1 cellular context compared by ENCODE assay signal in the genomic region with DNA sequence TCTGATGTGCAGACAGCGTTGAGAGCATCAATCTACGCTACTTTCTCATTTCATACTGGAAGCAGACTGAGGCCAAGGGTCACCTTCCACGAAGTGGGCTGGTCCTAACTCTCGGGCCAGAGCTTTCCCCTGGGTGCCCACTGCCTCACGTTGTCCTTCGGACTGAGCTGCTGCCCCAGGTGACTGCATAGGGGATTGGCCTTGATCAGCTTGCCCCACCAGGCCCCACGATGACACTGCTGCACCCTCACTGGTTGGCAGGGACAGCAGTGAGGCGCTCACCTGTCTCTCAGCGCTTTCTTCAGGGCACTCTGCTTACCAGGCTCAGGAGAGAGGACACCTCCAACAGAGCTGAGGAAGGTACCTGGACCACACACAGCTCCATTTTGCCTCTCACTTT.
TF ChIP-seq lines count a peak whose summit lies in the region.

No MANE protein-coding gene starts in this region.

TF ChIP-seq in WTC11, 78 proteins besides CTCF, POLR2A, EP300 and RAD21 (continued from another document):
- TF ChIP-seq, protein P1, sequence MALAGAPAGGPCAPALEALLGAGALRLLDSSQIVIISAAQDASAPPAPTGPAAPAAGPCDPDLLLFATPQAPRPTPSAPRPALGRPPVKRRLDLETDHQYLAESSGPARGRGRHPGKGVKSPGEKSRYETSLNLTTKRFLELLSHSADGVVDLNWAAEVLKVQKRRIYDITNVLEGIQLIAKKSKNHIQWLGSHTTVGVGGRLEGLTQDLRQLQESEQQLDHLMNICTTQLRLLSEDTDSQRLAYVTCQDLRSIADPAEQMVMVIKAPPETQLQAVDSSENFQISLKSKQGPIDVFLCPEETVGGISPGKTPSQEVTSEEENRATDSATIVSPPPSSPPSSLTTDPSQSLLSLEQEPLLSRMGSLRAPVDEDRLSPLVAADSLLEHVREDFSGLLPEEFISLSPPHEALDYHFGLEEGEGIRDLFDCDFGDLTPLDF (CRISPR knock-in tag; IDR thresholded peaks at IDR 0.05) = no peak
- TF ChIP-seq RORB (CRISPR knock-in tag; IDR thresholded peaks at IDR 0.05) = no peak
- TF ChIP-seq, protein P2, sequence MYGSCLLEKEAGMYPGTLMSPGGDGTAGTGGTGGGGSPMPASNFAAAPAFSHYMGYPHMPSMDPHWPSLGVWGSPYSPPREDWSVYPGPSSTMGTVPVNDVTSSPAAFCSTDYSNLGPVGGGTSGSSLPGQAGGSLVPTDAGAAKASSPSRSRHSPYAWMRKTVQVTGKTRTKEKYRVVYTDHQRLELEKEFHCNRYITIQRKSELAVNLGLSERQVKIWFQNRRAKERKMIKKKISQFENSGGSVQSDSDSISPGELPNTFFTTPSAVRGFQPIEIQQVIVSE (CRISPR knock-in tag; IDR thresholded peaks at IDR 0.05; ENCODE audit: borderline replicate concordance) = no peak
- TF ChIP-seq, protein P3, sequence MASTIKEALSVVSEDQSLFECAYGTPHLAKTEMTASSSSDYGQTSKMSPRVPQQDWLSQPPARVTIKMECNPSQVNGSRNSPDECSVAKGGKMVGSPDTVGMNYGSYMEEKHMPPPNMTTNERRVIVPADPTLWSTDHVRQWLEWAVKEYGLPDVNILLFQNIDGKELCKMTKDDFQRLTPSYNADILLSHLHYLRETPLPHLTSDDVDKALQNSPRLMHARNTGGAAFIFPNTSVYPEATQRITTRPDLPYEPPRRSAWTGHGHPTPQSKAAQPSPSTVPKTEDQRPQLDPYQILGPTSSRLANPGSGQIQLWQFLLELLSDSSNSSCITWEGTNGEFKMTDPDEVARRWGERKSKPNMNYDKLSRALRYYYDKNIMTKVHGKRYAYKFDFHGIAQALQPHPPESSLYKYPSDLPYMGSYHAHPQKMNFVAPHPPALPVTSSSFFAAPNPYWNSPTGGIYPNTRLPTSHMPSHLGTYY (CRISPR knock-in tag; IDR thresholded peaks at IDR 0.05) = no peak
- TF ChIP-seq ZSCAN18 (CRISPR knock-in tag; IDR thresholded peaks at IDR 0.05) = no peak
- TF ChIP-seq JUN (CRISPR knock-in tag; IDR thresholded peaks at IDR 0.05) = no peak
- TF ChIP-seq SMAD3 (CRISPR knock-in tag; IDR thresholded peaks at IDR 0.05; ENCODE audit: borderline replicate concordance) = no peak
- no peak for TF ChIP-seq NR3C1 (CRISPR knock-in tag; conservative IDR thresholded peaks at IDR 0.05; ENCODE audit: low read depth)
- no peak for TF ChIP-seq NFE2L1 (CRISPR knock-in tag; IDR thresholded peaks at IDR 0.05)
- TF ChIP-seq GRHL2 (CRISPR knock-in tag; IDR thresholded peaks at IDR 0.05; ENCODE audit: insufficient replicate concordance, severe bottlenecking) = no peak
- TF ChIP-seq, protein P4, sequence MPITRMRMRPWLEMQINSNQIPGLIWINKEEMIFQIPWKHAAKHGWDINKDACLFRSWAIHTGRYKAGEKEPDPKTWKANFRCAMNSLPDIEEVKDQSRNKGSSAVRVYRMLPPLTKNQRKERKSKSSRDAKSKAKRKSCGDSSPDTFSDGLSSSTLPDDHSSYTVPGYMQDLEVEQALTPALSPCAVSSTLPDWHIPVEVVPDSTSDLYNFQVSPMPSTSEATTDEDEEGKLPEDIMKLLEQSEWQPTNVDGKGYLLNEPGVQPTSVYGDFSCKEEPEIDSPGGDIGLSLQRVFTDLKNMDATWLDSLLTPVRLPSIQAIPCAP (CRISPR knock-in tag; IDR thresholded peaks at IDR 0.05) = no peak
- no peak for TF ChIP-seq GTF2I (CRISPR knock-in tag; conservative IDR thresholded peaks at IDR 0.05)
- TF ChIP-seq, protein P5, sequence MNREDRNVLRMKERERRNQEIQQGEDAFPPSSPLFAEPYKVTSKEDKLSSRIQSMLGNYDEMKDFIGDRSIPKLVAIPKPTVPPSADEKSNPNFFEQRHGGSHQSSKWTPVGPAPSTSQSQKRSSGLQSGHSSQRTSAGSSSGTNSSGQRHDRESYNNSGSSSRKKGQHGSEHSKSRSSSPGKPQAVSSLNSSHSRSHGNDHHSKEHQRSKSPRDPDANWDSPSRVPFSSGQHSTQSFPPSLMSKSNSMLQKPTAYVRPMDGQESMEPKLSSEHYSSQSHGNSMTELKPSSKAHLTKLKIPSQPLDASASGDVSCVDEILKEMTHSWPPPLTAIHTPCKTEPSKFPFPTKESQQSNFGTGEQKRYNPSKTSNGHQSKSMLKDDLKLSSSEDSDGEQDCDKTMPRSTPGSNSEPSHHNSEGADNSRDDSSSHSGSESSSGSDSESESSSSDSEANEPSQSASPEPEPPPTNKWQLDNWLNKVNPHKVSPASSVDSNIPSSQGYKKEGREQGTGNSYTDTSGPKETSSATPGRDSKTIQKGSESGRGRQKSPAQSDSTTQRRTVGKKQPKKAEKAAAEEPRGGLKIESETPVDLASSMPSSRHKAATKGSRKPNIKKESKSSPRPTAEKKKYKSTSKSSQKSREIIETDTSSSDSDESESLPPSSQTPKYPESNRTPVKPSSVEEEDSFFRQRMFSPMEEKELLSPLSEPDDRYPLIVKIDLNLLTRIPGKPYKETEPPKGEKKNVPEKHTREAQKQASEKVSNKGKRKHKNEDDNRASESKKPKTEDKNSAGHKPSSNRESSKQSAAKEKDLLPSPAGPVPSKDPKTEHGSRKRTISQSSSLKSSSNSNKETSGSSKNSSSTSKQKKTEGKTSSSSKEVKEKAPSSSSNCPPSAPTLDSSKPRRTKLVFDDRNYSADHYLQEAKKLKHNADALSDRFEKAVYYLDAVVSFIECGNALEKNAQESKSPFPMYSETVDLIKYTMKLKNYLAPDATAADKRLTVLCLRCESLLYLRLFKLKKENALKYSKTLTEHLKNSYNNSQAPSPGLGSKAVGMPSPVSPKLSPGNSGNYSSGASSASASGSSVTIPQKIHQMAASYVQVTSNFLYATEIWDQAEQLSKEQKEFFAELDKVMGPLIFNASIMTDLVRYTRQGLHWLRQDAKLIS (CRISPR knock-in tag; IDR thresholded peaks at IDR 0.05; ENCODE audit: borderline replicate concordance) = no peak
- no peak for TF ChIP-seq E2F4 (CRISPR knock-in tag; IDR thresholded peaks at IDR 0.05; ENCODE audit: borderline replicate concordance, low read depth)
